Comparison of ENCODE assay signal across 1 cellular context in genomic region chr20:31663838-31664695, GRCh38.
TF ChIP-seq lines count a peak whose summit lies in the region.

No MANE protein-coding gene starts in this region.

TF ChIP-seq in HepG2, 621 proteins besides CTCF, POLR2A, EP300 and RAD21 (continued from another document and continues in another):
- TF ChIP-seq GMEB2 (CRISPR knock-in tag; IDR thresholded peaks at IDR 0.05; ENCODE audit: low read depth) (no peak), GTF2F1 (IDR thresholded peaks at IDR 0.05; ENCODE audit: low read length) (no peak), MIER2 (CRISPR knock-in tag; IDR thresholded peaks at IDR 0.05) (0 out of 2 replicates have a peak, but pooled peaks have one; percentile 38), NR3C1 (CRISPR knock-in tag; IDR thresholded peaks at IDR 0.05) (no peak), ZNF704 (CRISPR knock-in tag; IDR thresholded peaks at IDR 0.05; ENCODE audit: borderline replicate concordance) (peak; percentile 75), ZC3H4 (CRISPR knock-in tag; IDR thresholded peaks at IDR 0.05; ENCODE audit: borderline replicate concordance) (peak; percentile 90), ZC3H13 (CRISPR knock-in tag; IDR thresholded peaks at IDR 0.05) (peak; percentile 84; the same call in 1 of the 2 replicates), KLF11 (CRISPR knock-in tag; IDR thresholded peaks at IDR 0.05) (peak; percentile 69), ZNF652 (CRISPR knock-in tag; IDR thresholded peaks at IDR 0.05; ENCODE audit: borderline replicate concordance, low read depth) (no peak), ZSCAN20 (CRISPR knock-in tag; IDR thresholded peaks at IDR 0.05; ENCODE audit: borderline replicate concordance) (peak; percentile 61; the same call in 1 of the 2 replicates), KMT2A (CRISPR knock-in tag; IDR thresholded peaks at IDR 0.05) (peak; percentile 76; the same call in 1 of the 2 replicates), HINFP (CRISPR knock-in tag; IDR thresholded peaks at IDR 0.05; ENCODE audit: low read depth) (peak; percentile 57; the same call in 1 of the 2 replicates), ZFP91 (CRISPR knock-in tag; IDR thresholded peaks at IDR 0.05; ENCODE audit: borderline replicate concordance) (peak; percentile 12; the same call in 1 of the 2 replicates), EEA1 (CRISPR knock-in tag; IDR thresholded peaks at IDR 0.05; ENCODE audit: borderline replicate concordance) (peak; percentile 26; the same call in 1 of the 2 replicates), SKI (IDR thresholded peaks at IDR 0.05; ENCODE audit: partially characterized antibody) (peak; percentile 77), ZNF550 (CRISPR knock-in tag; IDR thresholded peaks at IDR 0.05; ENCODE audit: borderline replicate concordance) (no peak), RXRB (CRISPR knock-in tag; IDR thresholded peaks at IDR 0.05; ENCODE audit: borderline replicate concordance) (peak; percentile 85), MLX (CRISPR knock-in tag; IDR thresholded peaks at IDR 0.05) (peak; percentile 72), ZNF574 (CRISPR knock-in tag; IDR thresholded peaks at IDR 0.05) (peak; percentile 15; the same call in 1 of the 2 replicates), ZNF124 (CRISPR knock-in tag; IDR thresholded peaks at IDR 0.05) (no peak; the same call in 1 of the 2 replicates), ZNF3 (CRISPR knock-in tag; IDR thresholded peaks at IDR 0.05) (peak; percentile 18; the same call in 1 of the 2 replicates), BRD4 (CRISPR knock-in tag; IDR thresholded peaks at IDR 0.05) (no peak; the same call in none of the 2 replicates), DMAP1 (CRISPR knock-in tag; IDR thresholded peaks at IDR 0.05) (peak; percentile 47), ZNF234 (CRISPR knock-in tag; conservative IDR thresholded peaks at IDR 0.05) (0 out of 2 replicates have a peak, but pooled peaks have one; percentile 35), RNF219 (CRISPR knock-in tag; IDR thresholded peaks at IDR 0.05) (no peak), ATF6 (CRISPR knock-in tag; conservative IDR thresholded peaks at IDR 0.05) (0 out of 2 replicates have a peak, but pooled peaks have one; percentile 96), DDIT3 (CRISPR knock-in tag; IDR thresholded peaks at IDR 0.05) (0 out of 2 replicates have a peak, but pooled peaks have one; percentile 16), JUN (CRISPR knock-in tag; IDR thresholded peaks at IDR 0.05) (peak; percentile 87; the same call in 1 of the 2 replicates), ZNF326 (CRISPR knock-in tag; IDR thresholded peaks at IDR 0.05; ENCODE audit: borderline replicate concordance) (peak; percentile 21; the same call in 1 of the 2 replicates), ZFP36L1 (CRISPR knock-in tag; IDR thresholded peaks at IDR 0.05) (0 out of 2 replicates have a peak, but pooled peaks have one; percentile 63), HNRNPLL (IDR thresholded peaks at IDR 0.05; ENCODE audit: low read depth, low read length, poor library complexity, severe bottlenecking) (no peak), GPN1 (CRISPR knock-in tag; IDR thresholded peaks at IDR 0.05; ENCODE audit: borderline replicate concordance) (no peak), SKIL (CRISPR knock-in tag; IDR thresholded peaks at IDR 0.05; ENCODE audit: borderline replicate concordance) (peak; percentile 82), CREB3 (CRISPR knock-in tag; IDR thresholded peaks at IDR 0.05) (no peak), NR2F1 (CRISPR knock-in tag; IDR thresholded peaks at IDR 0.05) (peak; percentile 42 to 78), SMYD3 (CRISPR knock-in tag; IDR thresholded peaks at IDR 0.05) (peak; percentile 96), XRCC5 (optimal IDR thresholded peaks at IDR 0.05; ENCODE audit: low read length) (peak; percentile 32), SOX6 (IDR thresholded peaks at IDR 0.05) (no peak), SOX6 (CRISPR knock-in tag; IDR thresholded peaks at IDR 0.05) (peak; percentile 95), TAF1 (CRISPR knock-in tag; IDR thresholded peaks at IDR 0.05) (peak; percentile 39; the same call in 1 of the 2 replicates), KDM4B (CRISPR knock-in tag; IDR thresholded peaks at IDR 0.05) (no peak; the same call in none of the 2 replicates), ZBTB21 (CRISPR knock-in tag; IDR thresholded peaks at IDR 0.05) (peak; percentile 10; the same call in 1 of the 2 replicates), BORCS8-MEF2B (CRISPR knock-in tag; IDR thresholded peaks at IDR 0.05) (peak; percentile 90), HOXA5 (CRISPR knock-in tag; IDR thresholded peaks at IDR 0.05) (no peak; the same call in 1 of the 2 replicates), NCOA5 (CRISPR knock-in tag; IDR thresholded peaks at IDR 0.05) (no peak), THYN1 (CRISPR knock-in tag; IDR thresholded peaks at IDR 0.05; ENCODE audit: borderline replicate concordance, low read depth) (0 out of 2 replicates have a peak, but pooled peaks have one; percentile 82), ZNF891 (CRISPR knock-in tag; IDR thresholded peaks at IDR 0.05) (no peak; the same call in 1 of the 2 replicates), ZNF530 (CRISPR knock-in tag; IDR thresholded peaks at IDR 0.05; ENCODE audit: low read depth) (no peak), AHR (CRISPR knock-in tag; IDR thresholded peaks at IDR 0.05) (0 out of 2 replicates have a peak, but pooled peaks have one; percentile 35)
